In the genomic region with DNA sequence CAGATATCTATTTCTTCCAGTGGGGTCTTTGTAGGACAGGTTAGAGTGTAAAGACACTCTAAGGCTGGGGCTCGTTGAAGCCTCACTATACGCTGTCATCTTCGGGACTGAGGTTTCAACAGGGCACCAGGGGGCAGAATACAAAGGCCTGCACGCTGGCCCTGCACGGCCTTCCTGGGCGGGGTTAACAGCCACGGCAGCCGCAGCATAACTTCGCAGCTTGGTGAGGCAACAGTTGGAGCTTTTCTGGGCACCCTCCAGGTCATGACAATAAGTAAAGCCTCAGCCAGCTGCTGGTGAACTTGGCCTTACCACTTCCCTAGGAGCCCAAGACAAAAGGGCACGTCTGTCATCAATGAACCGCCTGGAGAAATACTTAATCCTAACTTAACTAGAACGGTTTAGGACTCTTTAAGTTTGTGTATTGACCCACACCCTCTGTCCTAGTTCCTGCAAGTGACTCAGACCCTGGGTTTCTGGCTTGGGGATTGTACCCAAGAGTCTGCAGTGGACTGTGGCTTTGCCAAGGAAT, we compare ENCODE assay signal across 7 cellular contexts. TPM values are rescaled to one million over a fixed set of nuclear protein-coding genes. Genes with fewer than 3 reads are reported as not detected.
A peak's percentile ranks its signal among the peaks of the same experiment; 100 is the strongest.
DNase-seq lines count a peak whose midpoint lies in the region; ATAC-seq, FAIRE-seq and TF ChIP-seq lines count a peak whose summit lies in the region.

No MANE protein-coding gene starts in this region.

- DNase-seq in NCI-H510A treated with DMSO at 0.1 percent for 48 hours (lab: John Stamatoyannopoulos, UW) (peak; percentile 73), H1 (ENCODE audit: low read depth in 1 of 2, low spot score in 2 of 2) (peak; percentile 58 to 79)
- DNase-seq in activated CD4-positive, alpha-beta T cell treated with anti-CD3 and anti-CD28 coated beads, Interleukin-2, amount 50 U/mL, for 48 hours, result peak; percentile 77 to 86
- DNase-seq in stimulated activated CD8-positive, alpha-beta memory T cell treated with anti-CD3 and anti-CD28 coated beads, Interleukin-7, amount 100 ng/mL, for 24 hours (ENCODE audit: low read depth), result peak; percentile 55

- H3K4me2 ChIP-seq in H1 (ENCODE audit: insufficient read depth in 1 of 2, low read depth in 2 of 2, low read length in 2 of 2), result no peak overlapping the region

- TF ChIP-seq RAD21 in H1 (IDR thresholded peaks at IDR 0.05 in 1 of 2, conservative IDR thresholded peaks at IDR 0.05 in 1 of 2; ENCODE audit: low read depth in 2 of 2, low read length in 2 of 2), result peak; percentile 69 to 75

- no peaks in the 10 kb centered on the region for H3K9me3 ChIP-seq in H1 (ENCODE audit: insufficient read depth in 2 of 2, low read depth in 1 of 2, low read length in 1 of 2)
- no peaks in the 10 kb centered on the region for H3K9me3 ChIP-seq in mucosa of stomach (ENCODE audit: control insufficient read depth, low read length)

- no peak for FAIRE-seq in H1 (lab: Jason Lieb, UNC)

- no peak overlapping the region for H2AK5ac ChIP-seq in H1 (ENCODE audit: low read depth, low read length)

- no peak overlapping the region for H3K23ac ChIP-seq in H1 (ENCODE audit: insufficient read length)

- H4K8ac ChIP-seq in H1 (ENCODE audit: extremely low read depth, insufficient read depth, low read length), result no peak overlapping the region

- H2BK15ac ChIP-seq in H1 (ENCODE audit: low read length), result no peak overlapping the region

- peak; percentile 29 for ATAC-seq in GM18909 (IDR thresholded peaks at IDR 0.05; ENCODE audit: poor library complexity, unreplicated experiment)
- ATAC-seq in GM21576 (IDR thresholded peaks at IDR 0.05; ENCODE audit: unreplicated experiment), result no peak

- CTCF ChIA-PET in H1 (lab: Charles Lee; ENCODE audit: partially characterized antibody), result interaction anchor here (0.7 to 3.8 kb wide), 12 partner anchors 11 to 788 kb away, joined by 3 to 16 read pairs (median 4); no protein-coding TSS in a partner anchor

- H3K4me3 ChIP-seq in H1 (ENCODE audit: extremely low read depth in 1 of 4, insufficient read depth in 2 of 4, low read depth in 3 of 4, low read length in 4 of 4) (no peak overlapping the region), mucosa of stomach (ENCODE audit: low read length) (no peak overlapping the region)

- no peak overlapping the region for H3K18ac ChIP-seq in H1 (ENCODE audit: extremely low read depth, low read length)

- H2BK20ac ChIP-seq in H1 (ENCODE audit: low read length), result no peak overlapping the region

- H3K56ac ChIP-seq in H1 (replicated peaks; ENCODE audit: insufficient read length, low read depth, low read length), result no peak overlapping the region

- no peak overlapping the region for H4K91ac ChIP-seq in H1 (replicated peaks; ENCODE audit: insufficient read length, low read length)

- H4K20me1 ChIP-seq in H1 (replicated peaks in 1 of 2; ENCODE audit: control insufficient read depth in 1 of 2, insufficient read depth in 2 of 2, low read length in 2 of 2), result no peaks in the 10 kb centered on the region

- H3K27me3 ChIP-seq in H1 (replicated peaks in 1 of 4; ENCODE audit: control insufficient read depth in 3 of 4, extremely low read depth in 1 of 4, insufficient read depth in 3 of 4, low read length in 3 of 4) (peaks cover 0 to 2% (median 0%) of the 10 kb centered on the region in 4 experiments; a peak in 1 of 7 replicates), mucosa of stomach (ENCODE audit: control insufficient read depth, insufficient read depth, low read length) (no peaks in the 10 kb centered on the region)

- no peak for TF ChIP-seq EP300 in H1 (IDR thresholded peaks at IDR 0.05; ENCODE audit: borderline replicate concordance in 1 of 2, low read depth in 2 of 2, low read length in 2 of 2)

- H3K27ac ChIP-seq in H1 (ENCODE audit: low read depth, low read length), result no peak overlapping the region

- H3K23me2 ChIP-seq in H1 (ENCODE audit: low read depth, low read length), result no peaks in the 10 kb centered on the region; the same call in 1 of the 2 replicates

- no peak overlapping the region for H2BK12ac ChIP-seq in H1 (ENCODE audit: low read depth, low read length)

- H3K79me2 ChIP-seq in H1 (ENCODE audit: control insufficient read depth in 1 of 2, insufficient read depth in 2 of 2, low read length in 2 of 2), result no peaks in the 10 kb centered on the region

- H3K4me1 ChIP-seq in H1 (replicated peaks in 1 of 4; ENCODE audit: control insufficient read depth in 3 of 4, insufficient read depth in 4 of 4, low read length in 3 of 4) (peaks cover 2 to 4% (median 2%) of the 10 kb centered on the region in 4 experiments; a peak in 2 of 7 replicates), mucosa of stomach (ENCODE audit: control insufficient read depth, insufficient read depth, low read length) (peaks cover 40% of the 10 kb centered on the region)

- no peak overlapping the region for H2BK5ac ChIP-seq in H1 (ENCODE audit: low read depth, low read length)

- no peak overlapping the region for H3K4ac ChIP-seq in H1 (replicated peaks; ENCODE audit: insufficient read length, low read depth, low read length)

- TF ChIP-seq CTCF in H1 (IDR thresholded peaks at IDR 0.05; ENCODE audit: control extremely low read depth in 1 of 3, insufficient read depth in 1 of 3, low read depth in 1 of 3, low read length in 3 of 3), result peak; percentile 59 to 73 (median 72)

- H3K14ac ChIP-seq in H1 (ENCODE audit: insufficient read length), result no peak overlapping the region

- POLR2A ChIA-PET in H1 (lab: Charles Lee; ENCODE audit: partially characterized antibody), result no interaction called here

- no peak for TF ChIP-seq POLR2A in H1 (IDR thresholded peaks at IDR 0.05; ENCODE audit: control extremely low read depth in 1 of 2, low read depth in 2 of 2, low read length in 2 of 2)

- H2AFZ ChIP-seq in H1 (ENCODE audit: low read length), result peak overlapping the region; percentile 60; the same call in 1 of the 2 replicates

- H3K79me1 ChIP-seq in H1 (ENCODE audit: low read depth, low read length), result no peaks in the 10 kb centered on the region

- no peak overlapping the region for H4K5ac ChIP-seq in H1 (ENCODE audit: insufficient read length, low read depth, low read length)

- H2BK120ac ChIP-seq in H1 (replicated peaks; ENCODE audit: low read depth, low read length), result no peak overlapping the region

- H3K36me3 ChIP-seq in H1 (ENCODE audit: control insufficient read depth in 2 of 4, insufficient read depth in 4 of 4, low read length in 3 of 4) (no peaks in the 10 kb centered on the region; a peak in 1 of 8 replicates), mucosa of stomach (ENCODE audit: control insufficient read depth, insufficient read depth, low read length) (no peaks in the 10 kb centered on the region)

- WGBS in H1 (ENCODE audit: extremely low coverage in 1 of 2, insufficient coverage in 1 of 2, insufficient read length in 1 of 2, insufficient replicate concordance in 2 of 2, low coverage in 1 of 2, low lambda C conversion rate in 2 of 2, missing lambda C conversion rate in 1 of 2), 2 experiments, result 34% methylated on average over 12 of the region's 12 CpGs; no CpG with 5 or more reads in 1 of the 2 experiments

- H3K9ac ChIP-seq in H1 (replicated peaks in 1 of 4; ENCODE audit: extremely low read depth in 1 of 4, low read depth in 3 of 4, low read length in 3 of 4) (no peak overlapping the region), mucosa of stomach (ENCODE audit: low read length) (peak overlapping the region; percentile 28)

TF ChIP-seq in H1, 55 proteins besides CTCF, POLR2A, EP300 and RAD21:
- TF ChIP-seq CEBPB (IDR thresholded peaks at IDR 0.05; ENCODE audit: low read depth, low read length) (peak; percentile 70), BRCA1 (IDR thresholded peaks at IDR 0.05; ENCODE audit: low read depth, low read length) (no peak), YY1 (IDR thresholded peaks at IDR 0.05; ENCODE audit: low read depth, low read length) (peak; percentile 87), JUND (IDR thresholded peaks at IDR 0.05; ENCODE audit: low read length) (0 out of 2 replicates have a peak, but pooled peaks have one; percentile 20)
- TF ChIP-seq, protein P1, sequence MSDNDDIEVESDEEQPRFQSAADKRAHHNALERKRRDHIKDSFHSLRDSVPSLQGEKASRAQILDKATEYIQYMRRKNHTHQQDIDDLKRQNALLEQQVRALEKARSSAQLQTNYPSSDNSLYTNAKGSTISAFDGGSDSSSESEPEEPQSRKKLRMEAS (IDR thresholded peaks at IDR 0.05), result 0 out of 2 replicates have a peak, but pooled peaks have one; percentile 30

RNA-seq across cellular contexts. Expression of a gene that starts 2.3 kb away (rescaled TPM):
- 0.25 and 0.60 TPM in 2 replicates for total RNA-seq in H1 (2021; fragmentation: NEBNext Ultra II Directional; extraction: Animal tissue kit (Norgen Biotek cat#: 25700))
- polyA plus RNA-seq in H1 (2011; rRNA removed), result 0.11 and 0.20 TPM in 2 replicates
- 0.12 TPM for polyA plus RNA-seq in H1 (2011; cell fraction: cytosol; rRNA removed)
- polyA plus RNA-seq in H1 (2011; cell fraction: nucleus; rRNA removed), result 0.61 TPM
- polyA plus RNA-seq in H1 (2012, experiment 1 of 2), result 0.17 to 0.44 TPM (median 0.29 TPM) in 4 replicates
- polyA plus RNA-seq in H1 (2012, experiment 2 of 2), result 0.01 TPM
- 0.22 TPM for polyA plus RNA-seq in H1 (2013, experiment 1 of 2)
- 0.13 TPM for polyA plus RNA-seq in H1 (2013, experiment 2 of 2)
- 0.73 and 1.9 TPM in 2 replicates for polyA minus RNA-seq in H1 (2011; rRNA and poly(A)+ RNA removed)
- polyA minus RNA-seq in H1 (2011; cell fraction: cytosol; rRNA and poly(A)+ RNA removed), result 1.4 TPM
- 4.3 TPM for polyA minus RNA-seq in H1 (2011; cell fraction: nucleus; rRNA and poly(A)+ RNA removed)
